10 cellular contexts compared by ENCODE assay signal in genomic region chr9:120965344-120966004, GRCh38. TPM values are rescaled to one million over a fixed set of nuclear protein-coding genes. Genes with fewer than 3 reads are reported as not detected.
DNase-seq lines count a peak whose midpoint lies in the region; ATAC-seq and TF ChIP-seq lines count a peak whose summit lies in the region.
"Had no signal": no experiment of that assay in that cellular context is flagged by ENCODE, and none has a peak within 500 bp of the region (broad histone marks: within the 10 kb centered on the region; RNA-seq: fewer than 3 reads in every experiment).

No MANE protein-coding gene starts in this region.

- no peaks in the 10 kb centered on the region for H3K27me3 ChIP-seq in H7 (ENCODE audit: control insufficient read depth, insufficient read depth, low read length)

- H3K4me3 ChIP-seq in H7 (ENCODE audit: insufficient read depth, low read depth, low read length), result no peak overlapping the region

- H3K36me3 ChIP-seq in H7 (replicated peaks; ENCODE audit: control insufficient read depth, insufficient read depth, low read length), result no peaks in the 10 kb centered on the region

- H3K4me1 Mint-ChIP-seq in glutamatergic neuron (ENCODE audit: low read depth, unreplicated experiment), result peaks cover 7% of the 10 kb centered on the region

- DNase-seq in H7, result peak; percentile 41
- DNase-seq in NCI-H345 treated with DMSO at 0.1 percent for 48 hours (lab: John Stamatoyannopoulos, UW; ENCODE audit: unreplicated experiment), result peak; percentile 25
- peak; percentile 43 for DNase-seq in fibroblast of the conjunctiva (ENCODE audit: low read depth)
- DNase-seq in occipital lobe (lab: John Stamatoyannopoulos, UW), result peak; percentile 23
- DNase-seq in glutamatergic neuron, result no peak
- DNase-seq in KG1 (lab: John Stamatoyannopoulos, UW), result no peak
- DNase-seq in ureter (ENCODE audit: low spot score), result no peak
- DNase-seq: cerebellar nuclear complex, SIG-M5 had no signal

- peaks cover 2% of the 10 kb centered on the region for H3K27me3 Mint-ChIP-seq in glutamatergic neuron (ENCODE audit: unreplicated experiment)

- no peak for TF ChIP-seq CTCF in glutamatergic neuron (IDR thresholded peaks at IDR 0.05; ENCODE audit: partially characterized antibody, unreplicated experiment)

- H3K27ac Mint-ChIP-seq in glutamatergic neuron (ENCODE audit: unreplicated experiment), result no peak overlapping the region

- no peak for ATAC-seq in HG03045 (IDR thresholded peaks at IDR 0.05; ENCODE audit: unreplicated experiment)

- H3K4me3 Mint-ChIP-seq in glutamatergic neuron (ENCODE audit: unreplicated experiment), result no peak overlapping the region

- H3K9me3 Mint-ChIP-seq in glutamatergic neuron (ENCODE audit: unreplicated experiment), result no peaks in the 10 kb centered on the region

- no peaks in the 10 kb centered on the region for H3K36me3 Mint-ChIP-seq in glutamatergic neuron (ENCODE audit: unreplicated experiment)

RNA-seq across cellular contexts. Expression of gene TRAF1, which starts 38.9 kb away (rescaled TPM):
- 0.97 and 1.4 TPM in 2 replicates for total RNA-seq in H7 (2014; rRNA removed; shearing (Covaris generic))
- total RNA-seq in occipital lobe (2.5 TPM), glutamatergic neuron (ENCODE audit: unreplicated experiment) (1.6 TPM), ureter (10.0 TPM)

Comparison
In these comparisons a context has a peak if more than half of its experiments do, and no peak if none do; other contexts are left out.
1. DNase-seq: peak in H7 (single experiment), NCI-H345 treated with DMSO at 0.1 percent for 48 hours (single experiment), fibroblast of the conjunctiva (single experiment) and occipital lobe (single experiment); none in glutamatergic neuron (single experiment), KG1 (single experiment) and ureter (single experiment).